ENCODE assay signal across 8 cellular contexts in the genomic region with DNA sequence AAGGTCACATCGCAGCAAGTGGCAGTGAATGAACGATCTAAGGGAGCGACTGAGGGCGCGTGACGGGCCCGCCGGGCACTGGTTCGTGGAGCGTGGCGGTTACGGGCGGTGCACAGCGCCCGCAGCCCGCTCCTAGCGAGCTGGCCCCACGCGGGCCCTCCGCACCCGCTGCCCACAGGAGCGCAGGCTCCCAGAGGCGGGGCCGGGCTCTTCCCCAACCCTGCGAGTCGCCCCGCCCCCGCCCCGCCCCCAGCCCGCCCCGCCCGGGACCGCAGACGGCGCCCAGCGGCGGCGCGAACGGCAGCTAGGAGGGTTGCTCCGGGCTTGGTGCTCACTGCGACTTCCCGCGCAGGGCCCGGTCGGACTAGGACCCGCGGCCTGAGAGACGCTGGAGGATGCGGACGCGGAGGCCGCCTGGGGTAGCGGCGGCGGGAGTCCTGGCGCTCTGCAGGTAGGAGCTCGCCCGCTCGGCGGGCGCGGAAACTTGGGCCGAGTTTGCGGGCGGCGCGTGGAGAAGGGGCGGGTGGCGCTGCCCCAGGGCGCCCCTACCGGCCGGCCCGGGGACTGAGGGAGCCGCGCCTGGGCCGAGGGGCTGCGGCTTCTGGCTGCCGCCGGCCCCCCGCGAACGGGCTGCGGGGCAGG. TPM values are rescaled to one million over a fixed set of nuclear protein-coding genes. Genes with fewer than 3 reads are reported as not detected.
DNase-seq lines count a peak whose midpoint lies in the region; ATAC-seq and FAIRE-seq lines count a peak whose summit lies in the region.

A gene (plus strand): TSS at position 274 of the 642 bp plus-strand sequence. CDS start 4,167 bp downstream, outside the sequence.

- POLR2A ChIA-PET in CD8-positive, alpha-beta memory T cell (lab: Charles Lee) = interaction anchor here (0.5 to 1.5 kb wide), 7 partner anchors 93 to 586 kb away, joined by 3 to 10 read pairs (median 3); a partner anchor contains a TSS
- POLR2A ChIA-PET in naive thymus-derived CD8-positive, alpha-beta T cell (lab: Charles Lee) = interaction anchor here (0.6 to 3.9 kb wide), 11 partner anchors 13 to 661 kb away, joined by 3 to 30 read pairs (median 4); a partner anchor contains a TSS

- no peak for FAIRE-seq in RCC 7860 (lab: Jason Lieb, UNC)

- H3K4me3 Mint-ChIP-seq in CD8-positive, alpha-beta memory T cell = peak within 1 kb of the TSS; percentile 87 to 97 (median 94)
- H3K4me3 Mint-ChIP-seq in activated T-helper 1 cell treated with anti-CD3 and anti-CD28 coated beads, Interleukin-12 subunit alpha, Interleukin-12 subunit beta, Interleukin-2, Interleukin-4 antibody, amounts not matched to agents 30 ng/mL and 10 ng/mL and 1 ng/mL, durations not matched to agents 14 hours and 24 hours and 36 hours = peak within 1 kb of the TSS; percentile 92
- H3K4me3 Mint-ChIP-seq in naive thymus-derived CD8-positive, alpha-beta T cell = peak within 1 kb of the TSS; percentile 88 to 97 (median 94)

- H3K27me3 Mint-ChIP-seq in CD8-positive, alpha-beta memory T cell = peaks cover 0 to 1% of the 10 kb centered on the region in 2 donors
- H3K27me3 Mint-ChIP-seq in activated T-helper 1 cell treated with anti-CD3 and anti-CD28 coated beads, Interleukin-12 subunit alpha, Interleukin-12 subunit beta, Interleukin-2, Interleukin-4 antibody, amounts not matched to agents 30 ng/mL and 10 ng/mL and 1 ng/mL, durations not matched to agents 14 hours and 24 hours and 36 hours (ENCODE audit: insufficient read depth) = peaks cover 4% of the 10 kb centered on the region
- no peaks in the 10 kb centered on the region for H3K27me3 Mint-ChIP-seq in naive thymus-derived CD8-positive, alpha-beta T cell

- DNase-seq in CD8-positive, alpha-beta memory T cell = peak; percentile 67 to 84 (median 81)
- peak; percentile 59 for DNase-seq in RCC 7860 (ENCODE audit: low spot score)
- DNase-seq in activated T-helper 1 cell treated with anti-CD3 and anti-CD28 coated beads, Interleukin-12 subunit alpha, Interleukin-12 subunit beta, Interleukin-2, Interleukin-4 antibody, amounts not matched to agents 30 ng/mL and 10 ng/mL and 1 ng/mL, durations not matched to agents 14 hours and 24 hours and 36 hours (ENCODE audit: low spot score) = peak; percentile 74
- DNase-seq in fibroblast of gingiva (ENCODE audit: low read depth) = peak; percentile 60
- peak; percentile 59 to 91 (median 78) for DNase-seq in naive thymus-derived CD8-positive, alpha-beta T cell
- peak; percentile 84 for DNase-seq in stimulated activated naive CD4-positive, alpha-beta T cell treated with Interleukin-2 at 50 U/mL for 16 hours (lab: John Stamatoyannopoulos, UW)

- peaks cover 34 to 63% (median 41%) of the 10 kb centered on the region in 3 donors for H3K4me1 Mint-ChIP-seq in CD8-positive, alpha-beta memory T cell
- peaks cover 62% of the 10 kb centered on the region for H3K4me1 Mint-ChIP-seq in activated T-helper 1 cell treated with anti-CD3 and anti-CD28 coated beads, Interleukin-12 subunit alpha, Interleukin-12 subunit beta, Interleukin-2, Interleukin-4 antibody, amounts not matched to agents 30 ng/mL and 10 ng/mL and 1 ng/mL, durations not matched to agents 14 hours and 24 hours and 36 hours (ENCODE audit: low read depth)
- peaks cover 11 to 58% (median 42%) of the 10 kb centered on the region in 4 donors for H3K4me1 Mint-ChIP-seq in naive thymus-derived CD8-positive, alpha-beta T cell

- peaks cover 0 to 15% (median 2%) of the 10 kb centered on the region in 3 donors for H3K36me3 Mint-ChIP-seq in CD8-positive, alpha-beta memory T cell
- peaks cover 6% of the 10 kb centered on the region for H3K36me3 Mint-ChIP-seq in activated T-helper 1 cell treated with anti-CD3 and anti-CD28 coated beads, Interleukin-12 subunit alpha, Interleukin-12 subunit beta, Interleukin-2, Interleukin-4 antibody, amounts not matched to agents 30 ng/mL and 10 ng/mL and 1 ng/mL, durations not matched to agents 14 hours and 24 hours and 36 hours (ENCODE audit: low read depth)
- H3K36me3 Mint-ChIP-seq in naive thymus-derived CD8-positive, alpha-beta T cell = peaks cover 0 to 7% (median 0%) of the 10 kb centered on the region in 3 donors

- H3K27ac Mint-ChIP-seq in CD8-positive, alpha-beta memory T cell = peak within 1 kb of the TSS; percentile 92 to 98 (median 94)
- peak within 1 kb of the TSS; percentile 90 for H3K27ac Mint-ChIP-seq in activated T-helper 1 cell treated with anti-CD3 and anti-CD28 coated beads, Interleukin-12 subunit alpha, Interleukin-12 subunit beta, Interleukin-2, Interleukin-4 antibody, amounts not matched to agents 30 ng/mL and 10 ng/mL and 1 ng/mL, durations not matched to agents 14 hours and 24 hours and 36 hours
- peak within 1 kb of the TSS; percentile 83 to 97 (median 94) for H3K27ac Mint-ChIP-seq in naive thymus-derived CD8-positive, alpha-beta T cell

- H3K27ac ChIP-seq in CD8-positive, alpha-beta memory T cell (ENCODE audit: low read depth, low read length) = peak within 1 kb of the TSS; percentile 86

- CTCF ChIA-PET in CD8-positive, alpha-beta memory T cell (lab: Charles Lee) = interaction anchor here (0.7 to 4.1 kb wide), 20 partner anchors 10 to 1243 kb away, joined by 3 to 23 read pairs (median 4); a partner anchor contains a TSS

- peak; percentile 37 for ATAC-seq in GM19351 (IDR thresholded peaks at IDR 0.05; ENCODE audit: unreplicated experiment)
- peak; percentile 38 for ATAC-seq in HG03521 (IDR thresholded peaks at IDR 0.05; ENCODE audit: unreplicated experiment)
- ATAC-seq in naive thymus-derived CD8-positive, alpha-beta T cell = peak; percentile 62

- H3K27me3 ChIP-seq in CD8-positive, alpha-beta memory T cell (ENCODE audit: insufficient read depth, low read length, poor library complexity, severe bottlenecking) = no peaks in the 10 kb centered on the region

- H3K9me3 ChIP-seq in CD8-positive, alpha-beta memory T cell (ENCODE audit: low read length) = no peaks in the 10 kb centered on the region

- peak within 1 kb of the TSS; percentile 96 for H3K4me3 ChIP-seq in CD8-positive, alpha-beta memory T cell (ENCODE audit: low read length)

- H3K36me3 ChIP-seq in CD8-positive, alpha-beta memory T cell (ENCODE audit: insufficient read depth, low read length) = no peaks in the 10 kb centered on the region

- H3K9me3 Mint-ChIP-seq in CD8-positive, alpha-beta memory T cell = no peaks in the 10 kb centered on the region
- no peaks in the 10 kb centered on the region for H3K9me3 Mint-ChIP-seq in activated T-helper 1 cell treated with anti-CD3 and anti-CD28 coated beads, Interleukin-12 subunit alpha, Interleukin-12 subunit beta, Interleukin-2, Interleukin-4 antibody, amounts not matched to agents 30 ng/mL and 10 ng/mL and 1 ng/mL, durations not matched to agents 14 hours and 24 hours and 36 hours
- H3K9me3 Mint-ChIP-seq in naive thymus-derived CD8-positive, alpha-beta T cell = no peaks in the 10 kb centered on the region

- peaks cover 41% of the 10 kb centered on the region for H3K4me1 ChIP-seq in CD8-positive, alpha-beta memory T cell (ENCODE audit: insufficient read depth, low read length)

- intact Hi-C loops in activated T-helper 1 cell treated with anti-CD3 and anti-CD28 coated beads, Interleukin-12 subunit alpha, Interleukin-12 subunit beta, Interleukin-2, Interleukin-4 antibody, amounts not matched to agents 30 ng/mL and 10 ng/mL and 1 ng/mL, durations not matched to agents 14 hours and 24 hours and 36 hours (cut with micrococcal nuclease) = loop anchor here (1.0 to 5.0 kb wide), 8 partner anchors 23 to 436 kb away; a partner anchor contains a TSS

RNA-seq across cellular contexts. Expression of the gene that starts here (rescaled TPM):
- 10 to 100 TPM; 29.8 to 32.0 TPM for total RNA-seq in CD8-positive, alpha-beta memory T cell
- 6.1 TPM for polyA plus RNA-seq in CD8-positive, alpha-beta memory T cell
- 46.1 and 49.5 TPM in 2 replicates for total RNA-seq in activated T-helper 1 cell treated with anti-CD3 and anti-CD28 coated beads, Interleukin-12 subunit alpha, Interleukin-12 subunit beta, Interleukin-2, Interleukin-4 antibody, amounts not matched to agents 30 ng/mL and 10 ng/mL and 1 ng/mL, durations not matched to agents 14 hours and 24 hours and 36 hours
- 10 to 100 TPM; 20.7 to 27.6 TPM for total RNA-seq in naive thymus-derived CD8-positive, alpha-beta T cell
- 1 to 10 TPM; 1.0 to 4.5 (median 2.3) TPM for polyA plus RNA-seq in naive thymus-derived CD8-positive, alpha-beta T cell

Comparison
In these comparisons a context has a peak if more than half of its experiments do, and no peak if none do; other contexts are left out.
1. Peak in every context shown above with its lines: DNase-seq, ATAC-seq, H3K4me3 ChIP-seq and H3K27ac ChIP-seq.